In genomic region chr5:98772415-98773213, GRCh38 we compare ENCODE assay signal across 8 cellular contexts. TPM values are rescaled to one million over a fixed set of nuclear protein-coding genes. Genes with fewer than 3 reads are reported as not detected.
DNase-seq lines count a peak whose midpoint lies in the region; ATAC-seq and TF ChIP-seq lines count a peak whose summit lies in the region.

No MANE protein-coding gene starts in this region.

- TF ChIP-seq EP300 in Ishikawa (IDR thresholded peaks at IDR 0.05; ENCODE audit: borderline replicate concordance) (peak; percentile 10; the same call in 1 of the 2 replicates), SK-N-SH (IDR thresholded peaks at IDR 0.05; ENCODE audit: borderline replicate concordance in 1 of 2, low read depth in 1 of 2, low read length in 1 of 2) (peak in 1 of 2 experiments; percentile 34; a peak in 1 of 4 replicates)

- 21% methylated on average over 21 of the region's 34 CpGs for WGBS in SK-N-SH (ENCODE audit: low lambda C conversion rate)

- peak overlapping the region; percentile 24; the same call in 1 of the 2 replicates for H2AFZ ChIP-seq in SK-N-SH (ENCODE audit: low read depth)

- H3K4me2 ChIP-seq in SK-N-SH = peak overlapping the region; percentile 90

- TF ChIP-seq RAD21 in Ishikawa (IDR thresholded peaks at IDR 0.05; ENCODE audit: low read depth) = no peak
- no peak for TF ChIP-seq RAD21 in SK-N-SH (IDR thresholded peaks at IDR 0.05; ENCODE audit: low read length)

- in situ Hi-C loops in astrocyte of the cerebellum (cut with HindIII; ENCODE audit: low sequenced_read_pairs) = no loop called here

- H3K4me3 ChIP-seq in SK-N-SH (ENCODE audit: low read depth in 2 of 2, low read length in 1 of 2) (peak overlapping the region; percentile 83 to 90), astrocyte of the cerebellum (ENCODE audit: low read depth, low read length) (peak overlapping the region; percentile 56)

- no peaks in the 10 kb centered on the region for H3K9me2 ChIP-seq in SK-N-SH

- ATAC-seq in GM19372 (IDR thresholded peaks at IDR 0.05; ENCODE audit: low read depth, unreplicated experiment) (peak; percentile 11), HG03571 (IDR thresholded peaks at IDR 0.05; ENCODE audit: unreplicated experiment) (no peak)

- H3K36me3 ChIP-seq in SK-N-SH (replicated peaks in 1 of 2; ENCODE audit: control insufficient read depth in 1 of 2, insufficient read depth in 2 of 2, low read length in 1 of 2) = peaks cover 0 to 46% of the 10 kb centered on the region in 2 experiments

- H3K9me3 ChIP-seq in SK-N-SH = no peaks in the 10 kb centered on the region

- H3K4me1 ChIP-seq in SK-N-SH (ENCODE audit: control insufficient read depth in 1 of 2, insufficient read depth in 2 of 2, low read depth in 1 of 2, low read length in 1 of 2) = peaks cover 8 to 18% of the 10 kb centered on the region in 2 experiments; a peak in 3 of 4 replicates

- TF ChIP-seq CTCF in SK-N-SH (IDR thresholded peaks at IDR 0.05) = no peak
- no peak for TF ChIP-seq CTCF in astrocyte of the cerebellum (IDR thresholded peaks at IDR 0.05; ENCODE audit: low read depth, low read length, missing control alignments)

- H4K20me1 ChIP-seq in SK-N-SH (ENCODE audit: insufficient read depth) = peaks cover 37% of the 10 kb centered on the region

- H3K27ac ChIP-seq in SK-N-SH (ENCODE audit: low read depth in 2 of 2, low read length in 1 of 2) = peak overlapping the region; percentile 90 to 96

- POLR2A ChIA-PET in SK-N-SH (lab: Yijun Ruan, JAX) = interaction anchor here (0.6 kb wide), 1 partner anchor 1927 kb away, joined by 7 read pairs; no protein-coding TSS in a partner anchor

- peaks cover 30% of the 10 kb centered on the region for H3F3A ChIP-seq in SK-N-SH (replicated peaks; ENCODE audit: insufficient read depth)

- H3K27me3 ChIP-seq in SK-N-SH (ENCODE audit: insufficient read depth) = no peaks in the 10 kb centered on the region

- DNase-seq in AG08396 (ENCODE audit: low spot score) = peak; percentile 81
- peak; percentile 70 for DNase-seq in SK-N-SH
- no peak for DNase-seq in astrocyte of the cerebellum (ENCODE audit: low read depth)
- peak; percentile 82 for DNase-seq in iPS DF 19.7 (ENCODE audit: low read depth, low spot score)
- DNase-seq in putamen (ENCODE audit: low spot score) = peak; percentile 80

- peak overlapping the region; percentile 99 for H3K9ac ChIP-seq in SK-N-SH

- CTCF ChIA-PET in SK-N-SH (lab: Yijun Ruan, JAX) = interaction anchor here (0.8 to 13.6 kb wide), 6 partner anchors 19 to 1541 kb away, joined by 3 to 409 read pairs (median 4); no protein-coding TSS in a partner anchor

- H3K79me2 ChIP-seq in SK-N-SH (ENCODE audit: insufficient read depth) = peaks cover 82% of the 10 kb centered on the region

TF ChIP-seq in Ishikawa, 13 proteins besides CTCF, POLR2A, EP300 and RAD21 (continues in another document):
- TF ChIP-seq ZBTB7A (IDR thresholded peaks at IDR 0.05; ENCODE audit: low read depth) (no peak), TEAD4 (IDR thresholded peaks at IDR 0.05) (no peak), TCF12 (IDR thresholded peaks at IDR 0.05; ENCODE audit: low read depth) (no peak), TAF1 (IDR thresholded peaks at IDR 0.05; ENCODE audit: low read depth) (no peak), FOXM1 (IDR thresholded peaks at IDR 0.05; ENCODE audit: borderline replicate concordance, low read depth) (no peak), EGR1 (IDR thresholded peaks at IDR 0.05) (no peak), CEBPB (IDR thresholded peaks at IDR 0.05) (no peak), NFIC (IDR thresholded peaks at IDR 0.05) (no peak), CREB1 (IDR thresholded peaks at IDR 0.05; ENCODE audit: low read depth) (no peak), YY1 (IDR thresholded peaks at IDR 0.05; ENCODE audit: low read depth) (no peak)
- TF ChIP-seq, protein P1, sequence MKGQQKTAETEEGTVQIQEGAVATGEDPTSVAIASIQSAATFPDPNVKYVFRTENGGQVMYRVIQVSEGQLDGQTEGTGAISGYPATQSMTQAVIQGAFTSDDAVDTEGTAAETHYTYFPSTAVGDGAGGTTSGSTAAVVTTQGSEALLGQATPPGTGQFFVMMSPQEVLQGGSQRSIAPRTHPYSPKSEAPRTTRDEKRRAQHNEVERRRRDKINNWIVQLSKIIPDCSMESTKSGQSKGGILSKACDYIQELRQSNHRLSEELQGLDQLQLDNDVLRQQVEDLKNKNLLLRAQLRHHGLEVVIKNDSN (IDR thresholded peaks at IDR 0.05) = no peak
- TF ChIP-seq, protein P2, sequence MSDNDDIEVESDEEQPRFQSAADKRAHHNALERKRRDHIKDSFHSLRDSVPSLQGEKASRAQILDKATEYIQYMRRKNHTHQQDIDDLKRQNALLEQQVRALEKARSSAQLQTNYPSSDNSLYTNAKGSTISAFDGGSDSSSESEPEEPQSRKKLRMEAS (IDR thresholded peaks at IDR 0.05) = no peak

TF ChIP-seq in SK-N-SH, 30 proteins besides CTCF, POLR2A, EP300 and RAD21:
- TF ChIP-seq MEF2A (IDR thresholded peaks at IDR 0.05; ENCODE audit: borderline replicate concordance, low read depth) (0 out of 2 replicates have a peak, but pooled peaks have one; percentile 11), GABPA (IDR thresholded peaks at IDR 0.05; ENCODE audit: low read depth) (peak; percentile 6; the same call in 1 of the 2 replicates), TEAD4 (IDR thresholded peaks at IDR 0.05; ENCODE audit: borderline replicate concordance, insufficient read depth) (0 out of 2 replicates have a peak, but pooled peaks have one; percentile 14), REST (IDR thresholded peaks at IDR 0.05; ENCODE audit: low read depth, low read length) (0 out of 2 replicates have a peak, but pooled peaks have one; percentile 4), JUND (IDR thresholded peaks at IDR 0.05) (0 out of 2 replicates have a peak, but pooled peaks have one; percentile 17), NRF1 (IDR thresholded peaks at IDR 0.05; ENCODE audit: low read depth, low read length) (no peak), PBX3 (IDR thresholded peaks at IDR 0.05) (no peak)

RNA-seq across cellular contexts. Expression of gene RGMB, which starts 0.8 kb away (rescaled TPM):
- polyA plus RNA-seq in SK-N-SH (2012; rRNA removed) = 72.6 and 86.7 TPM in 2 replicates
- polyA plus RNA-seq in SK-N-SH (2012; cell fraction: cytosol; rRNA removed) = 71.7 and 77.5 TPM in 2 replicates
- 242 and 373 TPM in 2 replicates for polyA plus RNA-seq in SK-N-SH (2012; cell fraction: nucleus; rRNA removed)
